Comparison of ENCODE assay signal across 18 cellular contexts in genomic region chr10:64518456-64518855, GRCh38.
"Had no signal": no experiment of that assay in that cellular context is flagged by ENCODE, and none has a peak within 500 bp of the region (broad histone marks: within the 10 kb centered on the region; RNA-seq: fewer than 3 reads in every experiment).

No MANE protein-coding gene starts in this region.

- H3K9me3 ChIP-seq: SK-N-SH had no signal

- H3K4me3 ChIP-seq: K562 had no signal

- H3K4me2 ChIP-seq: KMS-11, SK-N-SH had no signal

- H3K27ac ChIP-seq: HL-60, KMS-11, RWPE1 had no signal

- H3K9me2 ChIP-seq: SK-N-SH had no signal

- H3K9ac ChIP-seq: KMS-11, SK-N-SH had no signal

- DNase-seq: MV-4-11, NCI-H1048, NCI-H1105, NCI-H1436 treated with DMSO at 0.1 percent for 48 hours, NCI-H1694, NCI-H187 treated with DMSO at 0.1 percent for 48 hours, NCI-H2029 treated with DMSO at 0.1 percent for 48 hours, NCI-H345, NCI-H526, PC-3, SHP77, SK-N-SH, SW 1271, T-cell had no signal
